ENCODE assay signal across 1 cellular context in genomic region chr7:107025449-107026103, GRCh38.
A peak's percentile ranks its signal among the peaks of the same experiment; 100 is the strongest.
TF ChIP-seq lines count a peak whose summit lies in the region.

No MANE protein-coding gene starts in this region.

TF ChIP-seq in K562, 482 proteins besides CTCF, POLR2A, EP300 and RAD21 (continued from another document and continues in another):
- TF ChIP-seq RCOR1 (IDR thresholded peaks at IDR 0.05; ENCODE audit: borderline replicate concordance in 1 of 2, low read depth in 2 of 2, low read length in 2 of 2), result peak; percentile 51 to 78; a peak in 3 of 4 replicates
- TF ChIP-seq ZNF174 (CRISPR knock-in tag; IDR thresholded peaks at IDR 0.05), result no peak
- TF ChIP-seq ZNF780A (CRISPR knock-in tag; IDR thresholded peaks at IDR 0.05), result no peak
- no peak for TF ChIP-seq ZNF740 (CRISPR knock-in tag; IDR thresholded peaks at IDR 0.05)
- TF ChIP-seq ZNF740 (tag; IDR thresholded peaks at IDR 0.05), result no peak
- 0 out of 2 replicates have a peak, but pooled peaks have one; percentile 23 for TF ChIP-seq GABPA (tag; conservative IDR thresholded peaks at IDR 0.05; ENCODE audit: low read depth)
- 0 out of 2 replicates have a peak, but pooled peaks have one; percentile 66 for TF ChIP-seq MBD1 (CRISPR knock-in tag; IDR thresholded peaks at IDR 0.05)
- TF ChIP-seq CHAMP1 (IDR thresholded peaks at IDR 0.05), result peak; percentile 92
- no peak for TF ChIP-seq ILK (tag; IDR thresholded peaks at IDR 0.05; ENCODE audit: borderline replicate concordance, low read depth)
- no peak; the same call in 1 of the 2 replicates for TF ChIP-seq ZSCAN29 (IDR thresholded peaks at IDR 0.05)
- no peak for TF ChIP-seq RBBP5 (IDR thresholded peaks at IDR 0.05; ENCODE audit: borderline replicate concordance, insufficient read depth, low read length, poor library complexity, severe bottlenecking)
- no peak for TF ChIP-seq PATZ1 (CRISPR knock-in tag; IDR thresholded peaks at IDR 0.05; ENCODE audit: borderline replicate concordance)
- no peak for TF ChIP-seq ZNF140 (CRISPR knock-in tag; IDR thresholded peaks at IDR 0.05)
- no peak for TF ChIP-seq ZBTB49 (CRISPR knock-in tag; IDR thresholded peaks at IDR 0.05; ENCODE audit: borderline replicate concordance)
- no peak for TF ChIP-seq ZKSCAN3 (CRISPR knock-in tag; IDR thresholded peaks at IDR 0.05)
- no peak for TF ChIP-seq DLX4 (CRISPR knock-in tag; IDR thresholded peaks at IDR 0.05)
- TF ChIP-seq CAMTA2 (CRISPR knock-in tag; conservative IDR thresholded peaks at IDR 0.05), result no peak
- peak; percentile 100 for TF ChIP-seq MAFG (tag; conservative IDR thresholded peaks at IDR 0.05)
- TF ChIP-seq TRIM28 (IDR thresholded peaks at IDR 0.05), result peak; percentile 94
- no peak for TF ChIP-seq ZFX (CRISPR knock-in tag; IDR thresholded peaks at IDR 0.05)
- no peak for TF ChIP-seq ZBTB1 (CRISPR knock-in tag; IDR thresholded peaks at IDR 0.05; ENCODE audit: borderline replicate concordance, low read depth)
- no peak for TF ChIP-seq FOXP4 (CRISPR knock-in tag; IDR thresholded peaks at IDR 0.05; ENCODE audit: borderline replicate concordance)
- no peak for TF ChIP-seq IRF1 (CRISPR knock-in tag; IDR thresholded peaks at IDR 0.05; ENCODE audit: borderline replicate concordance)
- no peak for TF ChIP-seq TGIF2 (CRISPR knock-in tag; IDR thresholded peaks at IDR 0.05)
- no peak for TF ChIP-seq ZNF134 (CRISPR knock-in tag; conservative IDR thresholded peaks at IDR 0.05)
- TF ChIP-seq ZNF639 (CRISPR knock-in tag; conservative IDR thresholded peaks at IDR 0.05 in 1 of 2, IDR thresholded peaks at IDR 0.05 in 1 of 2), result 0 out of 4 replicates have a peak, but pooled peaks of 1 of the 2 experiments have one; percentile 34
- no peak for TF ChIP-seq ZNF586 (CRISPR knock-in tag; conservative IDR thresholded peaks at IDR 0.05)
- TF ChIP-seq PHB2 (IDR thresholded peaks at IDR 0.05; ENCODE audit: low read depth), result peak; percentile 65
- peak; percentile 100 for TF ChIP-seq ZNF316 (IDR thresholded peaks at IDR 0.05)
- TF ChIP-seq TEAD2 (tag; IDR thresholded peaks at IDR 0.05), result no peak
- no peak for TF ChIP-seq STAG1 (CRISPR knock-in tag; IDR thresholded peaks at IDR 0.05; ENCODE audit: borderline replicate concordance)
- TF ChIP-seq ZNF778 (CRISPR knock-in tag; IDR thresholded peaks at IDR 0.05), result no peak
- TF ChIP-seq ZNF277 (CRISPR knock-in tag; IDR thresholded peaks at IDR 0.05; ENCODE audit: borderline replicate concordance), result no peak
- no peak for TF ChIP-seq ZNF143 (CRISPR knock-in tag; IDR thresholded peaks at IDR 0.05)
- peak; percentile 96 for TF ChIP-seq SOX6 (IDR thresholded peaks at IDR 0.05)
- peak; percentile 39; the same call in 1 of the 2 replicates for TF ChIP-seq CREB3L1 (IDR thresholded peaks at IDR 0.05; ENCODE audit: borderline replicate concordance, low read depth)
- no peak for TF ChIP-seq PURB (CRISPR knock-in tag; IDR thresholded peaks at IDR 0.05; ENCODE audit: low read depth)
- TF ChIP-seq ZNF41 (CRISPR knock-in tag; conservative IDR thresholded peaks at IDR 0.05), result 0 out of 2 replicates have a peak, but pooled peaks have one; percentile 48
- no peak for TF ChIP-seq CBX2 (IDR thresholded peaks at IDR 0.05; ENCODE audit: insufficient read depth, low read length, poor library complexity, severe bottlenecking)
- peak in 1 of 2 experiments; percentile 85; a peak in 3 of 4 replicates for TF ChIP-seq HDAC1 (IDR thresholded peaks at IDR 0.05)
- TF ChIP-seq NR0B1 (IDR thresholded peaks at IDR 0.05; ENCODE audit: partially characterized antibody), result no peak
- no peak for TF ChIP-seq JUNB (CRISPR knock-in tag; conservative IDR thresholded peaks at IDR 0.05)
- TF ChIP-seq SRSF7 (optimal IDR thresholded peaks at IDR 0.05; ENCODE audit: low read depth, low read length), result no peak
- TF ChIP-seq HMG20A (CRISPR knock-in tag; conservative IDR thresholded peaks at IDR 0.05), result no peak
- TF ChIP-seq TRIM24 (IDR thresholded peaks at IDR 0.05), result peak; percentile 85
